26 cellular contexts compared by ENCODE assay signal in genomic region chr6:6795396-6795795, GRCh38.
"Had no signal": no experiment of that assay in that cellular context is flagged by ENCODE, and none has a peak within 500 bp of the region (broad histone marks: within the 10 kb centered on the region; RNA-seq: fewer than 3 reads in every experiment).

No MANE protein-coding gene starts in this region.

- H3K27ac Mint-ChIP-seq: activated B cell treated with CpG ODN at 0.5 μM for 24 hours; activated naive CD4-positive, alpha-beta T cell treated with anti-CD3 and anti-CD28 coated beads for 36 hours; activated naive CD8-positive, alpha-beta T cell treated with anti-CD3 and anti-CD28 coated beads, Interleukin-2, amount 10 ng/mL, durations not matched to agents 7 days and 5 days; activated T-cell treated with anti-CD3 and anti-CD28 coated beads, Interleukin-2, amount 50 U/mL, for 72 hours; brain; natural killer cell treated with Interleukin-12 subunit alpha and Interleukin-12 subunit beta and Interleukin-15 and Interleukin-18, amount 100 ng/mL, for 72 hours had no signal

- DNase-seq: activated B cell treated with CpG ODN at 0.5 μM for 24 hours; activated CD4-positive, alpha-beta T cell treated with anti-CD3 and anti-CD28 coated beads, Interleukin-2, amount 50 U/mL, for 4 hours; activated effector memory CD4-positive, alpha-beta T cell treated with Interleukin-2 at 50 U/mL for 16 hours; activated naive CD4-positive, alpha-beta T cell treated with anti-CD3 and anti-CD28 coated beads for 36 hours; activated naive CD8-positive, alpha-beta T cell treated with anti-CD3 and anti-CD28 coated beads, Interleukin-2, amount 10 ng/mL, durations not matched to agents 7 days and 5 days; activated T-cell treated with anti-CD3 and anti-CD28 coated beads for 4 hours; activated T-cell treated with anti-CD3 and anti-CD28 coated beads, Interleukin-2, amount 50 U/mL, for 72 hours; cerebellar nuclear complex; colonic mucosa; dorsolateral prefrontal cortex; effector memory CD4-positive, alpha-beta T cell; erythroblast; foreskin melanocyte; left lung; lower lobe of right lung; mesendoderm; right cardiac atrium; stimulated activated CD4-positive, alpha-beta T cell treated with anti-CD3 and anti-CD28 coated beads, Interleukin-15, amount 100 ng/mL, for 24 hours; stimulated activated CD4-positive, alpha-beta T cell treated with anti-CD3 and anti-CD28 coated beads, Interleukin-2, amount 100 ng/mL, for 24 hours; stimulated activated naive CD4-positive, alpha-beta T cell; tibial artery had no signal

- ATAC-seq: activated T-cell treated with anti-CD3 and anti-CD28 coated beads, Interleukin-2, amount 50 U/mL, for 72 hours; left lung; lower lobe of right lung; natural killer cell treated with Interleukin-12 subunit alpha and Interleukin-12 subunit beta and Interleukin-15 and Interleukin-18, amount 100 ng/mL, for 72 hours; right cardiac atrium had no signal

- H3K4me3 Mint-ChIP-seq: activated B cell treated with CpG ODN at 0.5 μM for 24 hours; activated naive CD4-positive, alpha-beta T cell treated with anti-CD3 and anti-CD28 coated beads for 36 hours; activated naive CD8-positive, alpha-beta T cell treated with anti-CD3 and anti-CD28 coated beads, Interleukin-2, amount 10 ng/mL, durations not matched to agents 7 days and 5 days; activated T-cell treated with anti-CD3 and anti-CD28 coated beads, Interleukin-2, amount 50 U/mL, for 72 hours; brain; natural killer cell treated with Interleukin-12 subunit alpha and Interleukin-12 subunit beta and Interleukin-15 and Interleukin-18, amount 100 ng/mL, for 72 hours had no signal

- H3K9me3 Mint-ChIP-seq: activated B cell treated with CpG ODN at 0.5 μM for 24 hours; activated naive CD4-positive, alpha-beta T cell treated with anti-CD3 and anti-CD28 coated beads for 36 hours; activated T-cell treated with anti-CD3 and anti-CD28 coated beads, Interleukin-2, amount 50 U/mL, for 72 hours; brain; natural killer cell treated with Interleukin-12 subunit alpha and Interleukin-12 subunit beta and Interleukin-15 and Interleukin-18, amount 100 ng/mL, for 72 hours had no signal

- H3K27me3 ChIP-seq: ascending aorta, cardiac muscle cell, colonic mucosa, dorsolateral prefrontal cortex, left lung, suprapubic skin, tibial artery had no signal

- H3K4me1 ChIP-seq: ascending aorta, colonic mucosa, suprapubic skin, tibial artery had no signal

- H3K27me3 Mint-ChIP-seq: activated naive CD8-positive, alpha-beta T cell treated with anti-CD3 and anti-CD28 coated beads, Interleukin-2, amount 10 ng/mL, durations not matched to agents 7 days and 5 days had no signal

- H3K4me3 ChIP-seq: ascending aorta, cardiac muscle cell, colonic mucosa, dorsolateral prefrontal cortex, left lung, lower lobe of right lung, suprapubic skin, tibial artery had no signal

- H3K9me3 ChIP-seq: ascending aorta, colonic mucosa, left lung, lower lobe of right lung, suprapubic skin, tibial artery had no signal

- H3K27ac ChIP-seq: ascending aorta, cardiac muscle cell, colonic mucosa, dorsolateral prefrontal cortex, left lung, lower lobe of right lung, suprapubic skin, tibial artery had no signal

- H3K36me3 Mint-ChIP-seq: brain; natural killer cell treated with Interleukin-12 subunit alpha and Interleukin-12 subunit beta and Interleukin-15 and Interleukin-18, amount 100 ng/mL, for 72 hours had no signal

- H3K36me3 ChIP-seq: ascending aorta, cardiac muscle cell, colonic mucosa, left lung, lower lobe of right lung, suprapubic skin, tibial artery had no signal
